8 cellular contexts compared by ENCODE assay signal in the genomic region with DNA sequence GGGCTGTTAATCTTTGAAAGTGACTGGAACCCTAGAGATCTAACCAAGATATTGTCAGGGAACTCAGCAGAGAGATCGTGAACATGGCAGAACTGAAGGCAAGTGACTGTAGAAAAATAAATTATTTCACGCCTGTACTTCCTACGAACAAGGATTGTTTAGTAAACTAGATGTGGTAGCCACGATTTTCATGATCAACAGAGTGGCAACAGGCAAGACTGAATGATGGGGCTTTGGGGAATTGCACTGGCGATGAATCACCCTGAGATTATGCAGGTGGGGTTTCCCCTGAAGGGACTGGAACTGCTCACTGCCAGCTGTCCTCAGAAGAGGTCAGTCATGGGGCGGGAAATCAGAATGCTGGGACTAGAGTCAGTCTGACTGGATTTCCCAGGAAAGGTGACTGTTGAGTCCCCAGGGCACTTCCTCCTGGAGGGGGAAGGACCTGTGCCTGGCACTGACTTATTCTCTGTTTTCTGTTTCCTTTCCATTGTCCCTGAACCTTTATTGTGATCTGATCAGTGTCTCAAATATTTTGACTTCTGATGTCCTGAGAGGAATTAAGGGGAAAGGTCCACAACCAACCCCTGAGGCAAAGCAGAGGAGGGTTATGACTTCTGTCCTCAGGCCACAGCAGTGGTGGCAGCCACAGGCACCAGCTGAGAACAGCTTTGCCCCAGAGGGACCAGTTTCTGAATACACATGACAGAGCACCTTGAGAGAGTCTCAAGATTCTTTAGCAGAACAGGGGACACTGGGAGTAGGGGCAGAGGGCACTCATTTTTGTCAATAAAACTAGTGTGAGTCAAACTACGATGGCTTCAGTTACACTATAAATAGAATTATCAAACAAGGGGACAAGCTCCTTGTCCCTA.
DNase-seq lines count a peak whose midpoint lies in the region; ATAC-seq and TF ChIP-seq lines count a peak whose summit lies in the region.

No MANE protein-coding gene starts in this region.

- H3K36me3 ChIP-seq in colonic mucosa: no peaks in the 10 kb centered on the region

- peaks cover 73% of the 10 kb centered on the region for H3K4me1 Mint-ChIP-seq in activated CD4-positive, alpha-beta T cell treated with anti-CD3 and anti-CD28 coated beads for 36 hours

- no peaks in the 10 kb centered on the region for H3K36me3 Mint-ChIP-seq in activated CD4-positive, alpha-beta T cell treated with anti-CD3 and anti-CD28 coated beads for 36 hours (ENCODE audit: low read depth)

- DNase-seq in activated CD4-positive, alpha-beta T cell treated with anti-CD3 and anti-CD28 coated beads for 36 hours: peak; percentile 86
- no peak for DNase-seq in activated CD4-positive, alpha-beta T cell treated with anti-CD3 and anti-CD28 coated beads, Interleukin-2, amount 50 U/mL, for 1 hour
- peak; percentile 85 for DNase-seq in RWPE1 (ENCODE audit: low spot score)
- peak; percentile 19 for DNase-seq in colonic mucosa
- DNase-seq in pulmonary artery endothelial cell (ENCODE audit: low read depth, low spot score): peak; percentile 79
- DNase-seq in head of caudate nucleus: no peak
- no peak for DNase-seq in germinal center (ENCODE audit: low spot score)

- H3K4me1 ChIP-seq in colonic mucosa: no peaks in the 10 kb centered on the region

- peak; percentile 64 for ATAC-seq in activated CD4-positive, alpha-beta T cell treated with anti-CD3 and anti-CD28 coated beads for 36 hours
- ATAC-seq in HG02852 (IDR thresholded peaks at IDR 0.05; ENCODE audit: unreplicated experiment): peak; percentile 55

- H3K9ac ChIP-seq in colonic mucosa (ENCODE audit: low read depth in 2 of 2, low read length in 2 of 2): no peak overlapping the region

- H3K27ac Mint-ChIP-seq in activated CD4-positive, alpha-beta T cell treated with anti-CD3 and anti-CD28 coated beads for 36 hours: peak overlapping the region; percentile 86

- no peaks in the 10 kb centered on the region for H3K9me3 ChIP-seq in colonic mucosa

- POLR2A ChIA-PET in activated CD4-positive, alpha-beta T cell treated with anti-CD3 and anti-CD28 coated beads for 36 hours (lab: Charles Lee): interaction anchor here (5.8 kb wide), 1 partner anchor 40 kb away, joined by 65 read pairs; no protein-coding TSS in a partner anchor
- POLR2A ChIA-PET in RWPE1 (lab: Yijun Ruan, JAX; ENCODE audit: low non-redundant PET): no interaction called here

- CTCF ChIA-PET in activated CD4-positive, alpha-beta T cell treated with anti-CD3 and anti-CD28 coated beads for 36 hours (lab: Charles Lee): interaction anchor here (0.6 to 3.7 kb wide), 6 partner anchors 12 to 667 kb away, joined by 3 to 18 read pairs (median 4); no protein-coding TSS in a partner anchor
- CTCF ChIA-PET in RWPE1 (lab: Yijun Ruan, JAX): interaction anchor here (0.5 to 0.6 kb wide), 3 partner anchors 41 to 401 kb away, joined by 3 to 4 read pairs (median 3); no protein-coding TSS in a partner anchor

- peak overlapping the region; percentile 16 for H3K4me3 Mint-ChIP-seq in activated CD4-positive, alpha-beta T cell treated with anti-CD3 and anti-CD28 coated beads for 36 hours

- H3K4me3 ChIP-seq in colonic mucosa: no peak overlapping the region

- intact Hi-C loops in activated CD4-positive, alpha-beta T cell treated with anti-CD3 and anti-CD28 coated beads for 36 hours (cut with DNase I, micrococcal nuclease): loop anchor here (1.0 to 2.0 kb wide), 5 partner anchors 24 to 934 kb away; a partner anchor contains a TSS
- intact Hi-C loops in colonic mucosa (cut with DNase I): no loop called here
- intact Hi-C loops in head of caudate nucleus (cut with DNase I): no loop called here

- no peaks in the 10 kb centered on the region for H3K9me3 Mint-ChIP-seq in activated CD4-positive, alpha-beta T cell treated with anti-CD3 and anti-CD28 coated beads for 36 hours (ENCODE audit: low read depth)

- H3K27me3 Mint-ChIP-seq in activated CD4-positive, alpha-beta T cell treated with anti-CD3 and anti-CD28 coated beads for 36 hours: no peaks in the 10 kb centered on the region

- TF ChIP-seq CTCF in RWPE1 (conservative IDR thresholded peaks at IDR 0.05; ENCODE audit: low read depth) (no peak), colonic mucosa (IDR thresholded peaks at IDR 0.05) (no peak)

- H3K27me3 ChIP-seq in colonic mucosa: no peaks in the 10 kb centered on the region

- H3K27ac ChIP-seq in RWPE1: no peak overlapping the region
- H3K27ac ChIP-seq in colonic mucosa: no peak overlapping the region

Comparison
In these comparisons a context has a peak if more than half of its experiments do, and no peak if none do; other contexts are left out.
1. DNase-seq: peak in activated CD4-positive, alpha-beta T cell treated with anti-CD3 and anti-CD28 coated beads for 36 hours (single experiment), RWPE1 (single experiment), colonic mucosa (single experiment) and pulmonary artery endothelial cell (single experiment); none in activated CD4-positive, alpha-beta T cell treated with anti-CD3 and anti-CD28 coated beads, Interleukin-2, amount 50 U/mL, for 1 hour (single experiment), head of caudate nucleus (0 of 42) and germinal center (single experiment).
2. intact Hi-C loops: an anchor here in activated CD4-positive, alpha-beta T cell treated with anti-CD3 and anti-CD28 coated beads for 36 hours (1.0 to 2.0 kb wide); none called in colonic mucosa and head of caudate nucleus.